ENCODE assay signal across 8 cellular contexts in genomic region chr1:9589719-9590157, GRCh38. TPM values are rescaled to one million over a fixed set of nuclear protein-coding genes. Genes with fewer than 3 reads are reported as not detected.
DNase-seq lines count a peak whose midpoint lies in the region; ATAC-seq and TF ChIP-seq lines count a peak whose summit lies in the region.

No MANE protein-coding gene starts in this region.

- peak overlapping the region; percentile 75 for H2AK5ac ChIP-seq in IMR-90 (ENCODE audit: low read depth, low read length)
- no peak overlapping the region for H2AK5ac ChIP-seq in mesenchymal stem cell (ENCODE audit: low read length, severe bottlenecking)

- intact Hi-C loops in IMR-90 (cut with micrococcal nuclease) (loop anchor here (5.0 kb wide), 1 partner anchor 302 kb away; no protein-coding TSS in a partner anchor), body of pancreas (cut with DNase I) (no loop called here)

- H3K23ac ChIP-seq in IMR-90 (ENCODE audit: low read depth, low read length) = peak overlapping the region; percentile 79
- no peak overlapping the region for H3K23ac ChIP-seq in mesenchymal stem cell (ENCODE audit: low read length in 2 of 2)

- H2BK120ac ChIP-seq in IMR-90 (ENCODE audit: low read depth, low read length) (no peak overlapping the region), mesenchymal stem cell (ENCODE audit: low read depth, low read length) (no peak overlapping the region)

- no TSS peak for BruUV-seq in IMR-90 (replicated peaks; lab: Mats Ljungman, UMichigan)

- H4K8ac ChIP-seq in IMR-90 (ENCODE audit: low read depth in 2 of 2, low read length in 2 of 2) (0 out of 4 replicates have a peak overlapping the region, but pooled peaks of 1 of the 2 experiments have one; percentile 11), mesenchymal stem cell (ENCODE audit: low read length) (peak overlapping the region; percentile 27)

- H3K4me2 ChIP-seq in BLaER1 (peak overlapping the region; percentile 99), IMR-90 (ENCODE audit: low read depth, low read length) (peak overlapping the region; percentile 85), mesenchymal stem cell (ENCODE audit: low read length, poor library complexity, severe bottlenecking) (peak overlapping the region; percentile 84)

- H3K36me3 ChIP-seq in BLaER1 = peaks cover 8% of the 10 kb centered on the region
- H3K36me3 ChIP-seq in IMR-90 (ENCODE audit: control insufficient read depth, insufficient read depth, low read length) = no peaks in the 10 kb centered on the region
- no peaks in the 10 kb centered on the region for H3K36me3 ChIP-seq in body of pancreas (replicated peaks in 1 of 2; ENCODE audit: insufficient read depth in 1 of 2, low read depth in 2 of 2)
- H3K36me3 ChIP-seq in mesenchymal stem cell (ENCODE audit: control insufficient read depth in 1 of 2, insufficient read depth in 2 of 2, low read depth in 1 of 2, low read length in 2 of 2) = peaks cover under 1 to 9% of the 10 kb centered on the region in 2 experiments

- no peak overlapping the region for H4K5ac ChIP-seq in IMR-90 (ENCODE audit: low read depth, low read length)

- H3K14ac ChIP-seq in IMR-90 (replicated peaks; ENCODE audit: low read depth, low read length) (peak overlapping the region; percentile 29; the same call in 1 of the 2 replicates), mesenchymal stem cell (ENCODE audit: low read length in 2 of 2) (no peak overlapping the region)

- H2BK20ac ChIP-seq in IMR-90 (ENCODE audit: low read depth, low read length) = no peak overlapping the region

- H3K4me1 ChIP-seq in BLaER1 = peaks cover 59% of the 10 kb centered on the region
- peaks cover 15% of the 10 kb centered on the region for H3K4me1 ChIP-seq in IMR-90 (ENCODE audit: control insufficient read depth, insufficient read depth, low read length)
- peaks cover 28% of the 10 kb centered on the region for H3K4me1 ChIP-seq in body of pancreas
- peaks cover 28% of the 10 kb centered on the region for H3K4me1 ChIP-seq in mesenchymal stem cell (ENCODE audit: control insufficient read depth, insufficient read depth, low read depth, low read length)

- H3K4ac ChIP-seq in IMR-90 (ENCODE audit: low read depth, low read length) = 0 out of 2 replicates have a peak overlapping the region, but pooled peaks have one; percentile 6
- H3K4ac ChIP-seq in mesenchymal stem cell (ENCODE audit: low read depth in 1 of 2, low read length in 2 of 2) = no peak overlapping the region

- H2BK12ac ChIP-seq in mesenchymal stem cell (ENCODE audit: low read length in 2 of 2) = no peak overlapping the region

- DNase-seq in IMR-90 (peak; percentile 5), body of pancreas (no peak), mesenchymal stem cell (peak; percentile 25), NAMALWA (ENCODE audit: low spot score) (no peak), 8988T (no peak)
- DNase-seq in stimulated activated CD4-positive, alpha-beta T cell treated with anti-CD3 and anti-CD28 coated beads, Interleukin-4, amount 100 ng/mL, for 1 hour = no peak

- H4K20me1 ChIP-seq in BLaER1 (peaks cover 57% of the 10 kb centered on the region), IMR-90 (ENCODE audit: insufficient read depth, low read length) (peaks cover 31% of the 10 kb centered on the region)

- H4K91ac ChIP-seq in IMR-90 (ENCODE audit: insufficient read depth, low read depth, low read length) = peak overlapping the region; percentile 27; the same call in 1 of the 2 replicates
- no peak overlapping the region for H4K91ac ChIP-seq in mesenchymal stem cell (ENCODE audit: low read length)

- POLR2A ChIA-PET in IMR-90 (lab: Charles Lee; ENCODE audit: unreplicated experiment) = no interaction called here

- peak overlapping the region; percentile 96 for H3K4me3 ChIP-seq in BLaER1
- peak overlapping the region; percentile 88 for H3K4me3 ChIP-seq in IMR-90 (ENCODE audit: insufficient read depth, low read depth, low read length)
- H3K4me3 ChIP-seq in body of pancreas = peak overlapping the region; percentile 28 to 65
- H3K4me3 ChIP-seq in mesenchymal stem cell (ENCODE audit: insufficient read depth in 1 of 2, low read depth in 1 of 2, low read length in 2 of 2) = peak overlapping the region; percentile 89

- in situ Hi-C loops in IMR-90 (cut with MboI; ENCODE audit: low sequenced_read_pairs) = no loop called here

- no peak for ATAC-seq in IMR-90 (ENCODE audit: low read depth)
- ATAC-seq in body of pancreas = no peak
- ATAC-seq in GM21528 (IDR thresholded peaks at IDR 0.05; ENCODE audit: low FRiP score, unreplicated experiment) = no peak

- H2BK15ac ChIP-seq in IMR-90 (ENCODE audit: low read depth, low read length) (no peak overlapping the region), mesenchymal stem cell (ENCODE audit: low read depth, poor library complexity, severe bottlenecking) (no peak overlapping the region)

- H3K9me3 ChIP-seq in BLaER1 (no peaks in the 10 kb centered on the region), IMR-90 (ENCODE audit: control insufficient read depth, insufficient read depth, low read length) (no peaks in the 10 kb centered on the region), body of pancreas (no peaks in the 10 kb centered on the region), mesenchymal stem cell (ENCODE audit: control insufficient read depth, low read length) (no peaks in the 10 kb centered on the region)

- TF ChIP-seq CTCF in IMR-90 (conservative IDR thresholded peaks at IDR 0.05; ENCODE audit: low read depth, low read length) (no peak), body of pancreas (IDR thresholded peaks at IDR 0.05) (no peak)

- no CpG with 5 or more reads among the region's 6 CpGs for WGBS in IMR-90 (ENCODE audit: extremely low coverage in 2 of 2, insufficient read length in 1 of 2), 2 experiments
- WGBS in body of pancreas, 2 donors = 9 to 21% methylated on average over 6 of the region's 6 CpGs
- WGBS in mesenchymal stem cell = 29% methylated on average over 6 of the region's 6 CpGs

- no peak overlapping the region for H3K56ac ChIP-seq in IMR-90 (ENCODE audit: extremely low read depth, insufficient read depth, low read length)

- H3K9ac ChIP-seq in BLaER1 (peak overlapping the region; percentile 87), IMR-90 (ENCODE audit: low read depth, low read length) (peak overlapping the region; percentile 82), mesenchymal stem cell (ENCODE audit: low read length) (peak overlapping the region; percentile 89)

- H3K27ac ChIP-seq in BLaER1 (peak overlapping the region; percentile 95), IMR-90 (ENCODE audit: insufficient read depth, low read length) (peak overlapping the region; percentile 53; the same call in 1 of the 2 replicates), body of pancreas (peak overlapping the region in 3 of 4 donors; percentile 37 to 70 (median 62)), mesenchymal stem cell (ENCODE audit: low read length, poor library complexity, severe bottlenecking) (no peak overlapping the region)

- H3K79me1 ChIP-seq in IMR-90 (ENCODE audit: low read depth in 1 of 2, low read length in 2 of 2) = peaks cover 16 to 55% of the 10 kb centered on the region in 2 experiments
- peaks cover 22% of the 10 kb centered on the region for H3K79me1 ChIP-seq in mesenchymal stem cell (replicated peaks; ENCODE audit: low read length, poor library complexity, severe bottlenecking)

- dilution Hi-C loops in IMR-90 (cut with HindIII; ENCODE audit: low sequenced_read_pairs, unreplicated experiment) = no loop called here

- H3K9me1 ChIP-seq in IMR-90 (ENCODE audit: insufficient read depth, low read length) = peaks cover 21% of the 10 kb centered on the region

- no peaks in the 10 kb centered on the region for H3K27me3 ChIP-seq in BLaER1
- H3K27me3 ChIP-seq in IMR-90 (ENCODE audit: control insufficient read depth, insufficient read depth, low read length) = no peaks in the 10 kb centered on the region
- H3K27me3 ChIP-seq in body of pancreas = no peaks in the 10 kb centered on the region
- H3K27me3 ChIP-seq in mesenchymal stem cell (ENCODE audit: control insufficient read depth in 1 of 2, insufficient read depth in 1 of 2, low read length in 2 of 2) = no peaks in the 10 kb centered on the region

- CTCF ChIA-PET in IMR-90 (lab: Yijun Ruan, JAX) = interaction anchor here (0.9 to 1.4 kb wide), 2 partner anchors 24 to 26 kb away, joined by 3 to 5 read pairs; no protein-coding TSS in a partner anchor

- H2AFZ ChIP-seq in IMR-90 (replicated peaks; ENCODE audit: low read length, poor library complexity) (peak overlapping the region; percentile 75), mesenchymal stem cell (ENCODE audit: low read depth, low read length) (peak overlapping the region; percentile 44)

- TF ChIP-seq POLR2A in IMR-90 (IDR thresholded peaks at IDR 0.05; ENCODE audit: low read depth, low read length) (no peak), body of pancreas (IDR thresholded peaks at IDR 0.05) (no peak)

- H3K18ac ChIP-seq in IMR-90 (ENCODE audit: low read depth, low read length) (no peak overlapping the region), mesenchymal stem cell (ENCODE audit: low read depth in 1 of 2, low read length in 2 of 2) (peak overlapping the region in 1 of 2 experiments; percentile 81)

- peak overlapping the region; percentile 93 for H2AK9ac ChIP-seq in IMR-90 (replicated peaks; ENCODE audit: low read depth, low read length, poor library complexity)

- no peak for TF ChIP-seq RAD21 in IMR-90 (IDR thresholded peaks at IDR 0.05; ENCODE audit: low read length)

- no peak overlapping the region for H2BK5ac ChIP-seq in IMR-90 (ENCODE audit: low read depth, low read length, poor library complexity, severe bottlenecking)
- no peak overlapping the region for H2BK5ac ChIP-seq in mesenchymal stem cell (ENCODE audit: low read depth, low read length, poor library complexity, severe bottlenecking)

TF ChIP-seq in IMR-90, 13 proteins besides CTCF, POLR2A, EP300 and RAD21 (continues in another document):
- TF ChIP-seq FOS (IDR thresholded peaks at IDR 0.05; ENCODE audit: low read depth, low read length) = no peak

RNA-seq across cellular contexts. Expression of gene TMEM201, which starts 1.0 kb away (rescaled TPM):
- total RNA-seq in IMR-90 (2012; rRNA removed) (1.3 and 1.9 TPM in 2 replicates), body of pancreas (10 to 100 TPM in 1 of 2 donors, 1 to 10 TPM in 1; 7.3 to 12.5 TPM)
- polyA plus RNA-seq in IMR-90 (2012; rRNA removed) = 8.7 and 9.4 TPM in 2 replicates
- 5.6 and 9.3 TPM in 2 replicates for polyA plus RNA-seq in IMR-90 (2012; cell fraction: cytosol; rRNA removed)
- polyA plus RNA-seq in IMR-90 (2012; cell fraction: nucleus; rRNA removed; ENCODE audit: low replicate concordance) = 11.7 and 31.4 TPM in 2 replicates
- polyA plus RNA-seq in mesenchymal stem cell (2013, experiment 1 of 2) = 4.9 TPM
- polyA plus RNA-seq in mesenchymal stem cell (2013, experiment 2 of 2) = 5.1 TPM

RNA-seq across cellular contexts. Expression of gene SLC25A33, which starts 50.5 kb away (rescaled TPM):
- 3.0 and 3.6 TPM in 2 replicates for total RNA-seq in IMR-90 (2012; rRNA removed)
- polyA plus RNA-seq in IMR-90 (2012; rRNA removed) = 2.5 and 2.7 TPM in 2 replicates
- 1.5 and 1.6 TPM in 2 replicates for polyA plus RNA-seq in IMR-90 (2012; cell fraction: cytosol; rRNA removed)
- polyA plus RNA-seq in IMR-90 (2012; cell fraction: nucleus; rRNA removed; ENCODE audit: low replicate concordance) = 0.97 and 1.9 TPM in 2 replicates
- 1 to 10 TPM; 1.0 to 2.0 TPM for total RNA-seq in body of pancreas
- 4.7 TPM for polyA plus RNA-seq in mesenchymal stem cell (2013, experiment 1 of 2)
- polyA plus RNA-seq in mesenchymal stem cell (2013, experiment 2 of 2) = 4.9 TPM

Comparison
In these comparisons a context has a peak if more than half of its experiments do, and no peak if none do; other contexts are left out.
1. DNase-seq: peak in IMR-90 (single experiment) and mesenchymal stem cell (single experiment); none in body of pancreas (0 of 4), stimulated activated CD4-positive, alpha-beta T cell treated with anti-CD3 and anti-CD28 coated beads, Interleukin-4, amount 100 ng/mL, for 1 hour (single experiment), NAMALWA (single experiment) and 8988T (single experiment).
2. Peak in every context shown above with its lines, with median percentiles within 50 percentile points of each other: H3K4me2 ChIP-seq, H3K4me3 ChIP-seq and H3K9ac ChIP-seq.